Comparison of ENCODE assay signal across 8 cellular contexts in the genomic region with DNA sequence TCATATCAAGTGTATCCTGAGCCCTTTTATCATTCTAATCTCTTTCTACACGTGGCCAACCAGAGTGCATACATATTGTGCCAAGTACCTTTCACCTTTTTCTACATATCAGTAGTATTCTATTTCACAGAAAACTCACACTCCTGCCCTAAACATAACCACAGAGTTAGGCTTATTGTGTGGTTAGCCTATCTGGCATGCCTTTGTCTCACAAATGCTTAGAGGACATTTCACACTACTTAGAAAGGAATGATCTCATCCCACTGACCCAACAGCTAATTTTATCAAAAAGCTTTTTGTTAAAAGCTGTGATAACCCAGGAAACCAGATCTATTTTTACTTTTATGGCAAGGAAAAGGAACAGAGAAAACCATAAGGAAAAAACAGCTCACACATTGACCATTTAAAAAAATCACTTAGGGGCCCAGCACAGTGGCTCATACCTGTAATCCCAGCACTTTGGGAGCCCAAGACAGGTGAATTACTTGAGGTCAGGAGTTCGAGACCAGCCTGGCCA. TPM values are rescaled to one million over a fixed set of nuclear protein-coding genes. Genes with fewer than 3 reads are reported as not detected.
DNase-seq lines count a peak whose midpoint lies in the region; ATAC-seq and TF ChIP-seq lines count a peak whose summit lies in the region.

No MANE protein-coding gene starts in this region.

- DNase-seq in ELR (ENCODE audit: low read depth) (peak; percentile 68), RWPE2 (ENCODE audit: low spot score) (no peak), epithelial cell of proximal tubule (ENCODE audit: low read depth) (peak; percentile 45), osteoblast (ENCODE audit: insufficient read length, low spot score, missing footprints) (peak; percentile 78), NCI-H345 treated with DMSO at 0.1 percent for 48 hours (lab: John Stamatoyannopoulos, UW; ENCODE audit: unreplicated experiment) (no peak), WERI-Rb-1 (no peak), 8988T (no peak)

- H3K4me1 ChIP-seq in RWPE2 (ENCODE audit: insufficient read depth, poor library complexity, severe bottlenecking) (peaks cover 6% of the 10 kb centered on the region), osteoblast (ENCODE audit: insufficient read depth, low read length) (peaks cover 19% of the 10 kb centered on the region)

- H3K27ac ChIP-seq in RWPE2 (ENCODE audit: poor library complexity, severe bottlenecking) (peak overlapping the region; percentile 22), osteoblast (ENCODE audit: low read depth, low read length) (peak overlapping the region; percentile 79), WERI-Rb-1 (no peak overlapping the region)

- H3K36me3 ChIP-seq in RWPE2 (ENCODE audit: low read depth) (no peaks in the 10 kb centered on the region), osteoblast (ENCODE audit: insufficient read depth, low read length) (no peaks in the 10 kb centered on the region), WERI-Rb-1 (no peaks in the 10 kb centered on the region)

- no peak for TF ChIP-seq CTCF in RWPE2 (IDR thresholded peaks at IDR 0.05; ENCODE audit: poor library complexity, severe bottlenecking)
- TF ChIP-seq CTCF in epithelial cell of proximal tubule (conservative IDR thresholded peaks at IDR 0.05; ENCODE audit: low read depth, low read length): no peak
- TF ChIP-seq CTCF in osteoblast (IDR thresholded peaks at IDR 0.05; ENCODE audit: extremely low read depth, low read depth, low read length): no peak
- TF ChIP-seq CTCF in WERI-Rb-1 (IDR thresholded peaks at IDR 0.05; ENCODE audit: low read depth, low read length): no peak

- H3K27me3 ChIP-seq in RWPE2 (ENCODE audit: insufficient read depth, poor library complexity, severe bottlenecking) (no peaks in the 10 kb centered on the region), osteoblast (ENCODE audit: insufficient read depth, low read length) (no peaks in the 10 kb centered on the region), WERI-Rb-1 (ENCODE audit: insufficient read depth, low read depth, severe bottlenecking) (no peaks in the 10 kb centered on the region)

- H3K4me3 ChIP-seq in RWPE2 (ENCODE audit: severe bottlenecking) (no peak overlapping the region), epithelial cell of proximal tubule (ENCODE audit: low read depth, low read length) (no peak overlapping the region), osteoblast (ENCODE audit: insufficient read depth, low read length) (no peak overlapping the region), WERI-Rb-1 (ENCODE audit: low read depth, low read length) (no peak overlapping the region)

- no peaks in the 10 kb centered on the region for H3K9me3 ChIP-seq in RWPE2 (ENCODE audit: severe bottlenecking)
- H3K9me3 ChIP-seq in osteoblast (ENCODE audit: low read depth, low read length): no peaks in the 10 kb centered on the region
- H3K9me3 ChIP-seq in WERI-Rb-1 (ENCODE audit: severe bottlenecking): no peaks in the 10 kb centered on the region

- H3K4me2 ChIP-seq in osteoblast (ENCODE audit: insufficient read depth, low read length): peak overlapping the region; percentile 1

- no peak overlapping the region for H2AFZ ChIP-seq in osteoblast (ENCODE audit: low read length)

- peak; percentile 94 for ATAC-seq in RWPE2 (ENCODE audit: low read depth)
- no peak for ATAC-seq in GM18858 (IDR thresholded peaks at IDR 0.05; ENCODE audit: unreplicated experiment)

- peaks cover 97% of the 10 kb centered on the region for H3K79me2 ChIP-seq in osteoblast (ENCODE audit: insufficient read depth, low read length)

- H4K20me1 ChIP-seq in osteoblast (ENCODE audit: insufficient read depth, low read length): peaks cover 54% of the 10 kb centered on the region

RNA-seq across cellular contexts. Expression of a gene that starts 17.8 kb away (rescaled TPM):
- 111 and 120 TPM in 2 replicates for total RNA-seq in epithelial cell of proximal tubule
- total RNA-seq in osteoblast: 158 TPM in 2 replicates

Comparison
In these comparisons a context has a peak if more than half of its experiments do, and no peak if none do; other contexts are left out.
1. DNase-seq: peak in ELR (single experiment), epithelial cell of proximal tubule (single experiment) and osteoblast (single experiment); none in RWPE2 (single experiment), NCI-H345 treated with DMSO at 0.1 percent for 48 hours (single experiment), WERI-Rb-1 (single experiment) and 8988T (single experiment).